Comparison of ENCODE assay signal across 22 cellular contexts in the genomic region with DNA sequence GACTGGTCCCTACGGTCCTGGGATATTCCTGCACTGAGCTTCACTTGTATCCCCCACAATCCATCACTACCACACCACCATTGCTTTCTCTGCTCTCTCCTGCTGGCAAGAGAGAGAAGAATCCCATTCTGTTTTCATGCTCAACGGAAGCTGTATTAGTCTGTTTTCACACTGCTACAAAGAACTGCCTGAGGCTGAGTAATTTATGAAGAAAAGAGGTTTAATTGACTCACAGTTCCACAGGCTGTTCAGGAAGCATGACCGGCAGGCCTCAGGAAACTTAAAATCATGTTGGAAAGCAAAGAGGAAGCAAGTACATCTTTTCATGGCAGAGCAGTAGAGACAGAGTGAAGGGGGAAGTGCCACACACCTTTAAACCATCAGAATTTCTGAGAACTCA.
"Had no signal": no experiment of that assay in that cellular context is flagged by ENCODE, and none has a peak within 500 bp of the region (broad histone marks: within the 10 kb centered on the region; RNA-seq: fewer than 3 reads in every experiment).

No MANE protein-coding gene starts in this region.

- H3K4me1 ChIP-seq: esophagus squamous epithelium, left ventricle myocardium inferior, suprapubic skin, thyroid gland, upper lobe of right lung, vagina had no signal

- H3K27me3 Mint-ChIP-seq: dendritic cell treated with granulocyte-macrophage colony-stimulating factor and Interleukin-4, amounts not matched to agents 40 ng/mL and 50 ng/mL, for 4 days had no signal

- H3K4me3 Mint-ChIP-seq: dendritic cell treated with granulocyte-macrophage colony-stimulating factor and Interleukin-4, amounts not matched to agents 40 ng/mL and 50 ng/mL, for 4 days; immature natural killer cell; naive thymus-derived CD4-positive, alpha-beta T cell; stimulated activated effector memory CD8-positive, alpha-beta T cell treated with anti-CD3 and anti-CD28 coated beads, Interleukin-12 subunit alpha, Interleukin-12 subunit beta, amount 100 ng/mL, for 72 hours had no signal

- H3K36me3 ChIP-seq: esophagus squamous epithelium, left ventricle myocardium inferior, ovary, suprapubic skin, thyroid gland, upper lobe of right lung, vagina had no signal

- H3K9me3 ChIP-seq: esophagus squamous epithelium, left ventricle myocardium inferior, ovary, suprapubic skin, thyroid gland, upper lobe of right lung, vagina had no signal

- H3K4me1 Mint-ChIP-seq: immature natural killer cell; stimulated activated effector memory CD8-positive, alpha-beta T cell treated with anti-CD3 and anti-CD28 coated beads, Interleukin-12 subunit alpha, Interleukin-12 subunit beta, amount 100 ng/mL, for 72 hours had no signal

- FAIRE-seq: colon, kidney had no signal

- H3K4me3 ChIP-seq: esophagus squamous epithelium, left ventricle myocardium inferior, lung, ovary, suprapubic skin, thyroid gland, upper lobe of right lung, vagina had no signal

- H3K27me3 ChIP-seq: ovary, suprapubic skin, thyroid gland, upper lobe of right lung, vagina had no signal

- H3K36me3 Mint-ChIP-seq: immature natural killer cell; naive thymus-derived CD4-positive, alpha-beta T cell; stimulated activated effector memory CD8-positive, alpha-beta T cell treated with anti-CD3 and anti-CD28 coated beads, Interleukin-12 subunit alpha, Interleukin-12 subunit beta, amount 100 ng/mL, for 72 hours had no signal

- DNase-seq: esophagus squamous epithelium; foreskin fibroblast; immature natural killer cell; kidney; left cardiac atrium; left ventricle myocardium inferior; mesenchymal stem cell; naive thymus-derived CD4-positive, alpha-beta T cell; nucleus accumbens; ovary; right cardiac atrium; stimulated activated CD4-positive, alpha-beta T cell treated with anti-CD3 and anti-CD28 coated beads, Interleukin-4, amount 100 ng/mL, for 1 hour; stimulated activated CD8-positive, alpha-beta memory T cell treated with anti-CD3 and anti-CD28 coated beads, Interleukin-4, amount 100 ng/mL, for 48 hours; stimulated activated naive CD8-positive, alpha-beta T cell treated with anti-CD3 and anti-CD28 coated beads, Interleukin-15, Interleukin-2, amounts not matched to agents 100 U/mL and 50 U/mL, for 24 hours; thyroid gland; upper lobe of right lung had no signal

- ATAC-seq: left cardiac atrium; naive thymus-derived CD4-positive, alpha-beta T cell; right cardiac atrium; stimulated activated effector memory CD8-positive, alpha-beta T cell treated with anti-CD3 and anti-CD28 coated beads, Interleukin-12 subunit alpha, Interleukin-12 subunit beta, amount 100 ng/mL, for 72 hours; stimulated activated naive CD8-positive, alpha-beta T cell treated with anti-CD3 and anti-CD28 coated beads, Interleukin-15, Interleukin-2, amounts not matched to agents 100 U/mL and 50 U/mL, for 24 hours; upper lobe of right lung had no signal

- H3K27ac Mint-ChIP-seq: dendritic cell treated with granulocyte-macrophage colony-stimulating factor and Interleukin-4, amounts not matched to agents 40 ng/mL and 50 ng/mL, for 4 days; immature natural killer cell; naive thymus-derived CD4-positive, alpha-beta T cell; stimulated activated effector memory CD8-positive, alpha-beta T cell treated with anti-CD3 and anti-CD28 coated beads, Interleukin-12 subunit alpha, Interleukin-12 subunit beta, amount 100 ng/mL, for 72 hours had no signal

- H3K27ac ChIP-seq: esophagus squamous epithelium, left ventricle myocardium inferior, ovary, suprapubic skin, thyroid gland, upper lobe of right lung, vagina had no signal

- H3K9me3 Mint-ChIP-seq: dendritic cell treated with granulocyte-macrophage colony-stimulating factor and Interleukin-4, amounts not matched to agents 40 ng/mL and 50 ng/mL, for 4 days; stimulated activated effector memory CD8-positive, alpha-beta T cell treated with anti-CD3 and anti-CD28 coated beads, Interleukin-12 subunit alpha, Interleukin-12 subunit beta, amount 100 ng/mL, for 72 hours had no signal
